28 cellular contexts compared by ENCODE assay signal in genomic region chr4:152308925-152309324, GRCh38.
A peak's percentile ranks its signal among the peaks of the same experiment; 100 is the strongest.
DNase-seq lines count a peak whose midpoint lies in the region; ATAC-seq, FAIRE-seq and TF ChIP-seq lines count a peak whose summit lies in the region.
"Had no signal": no experiment of that assay in that cellular context is flagged by ENCODE, and none has a peak within 500 bp of the region (broad histone marks: within the 10 kb centered on the region; RNA-seq: fewer than 3 reads in every experiment).

No MANE protein-coding gene starts in this region.

- no peak overlapping the region for H3K27ac Mint-ChIP-seq in stimulated activated naive B cell treated with anti-CD40 and anti-IgM and Interleukin-4, amounts not matched to agents 10 μg/mL and 1 μg/mL and 100 μg/mL, for 72 hours
- no peak overlapping the region for H3K27ac Mint-ChIP-seq in CD8-positive, alpha-beta T cell
- H3K27ac Mint-ChIP-seq: activated B cell treated with CpG ODN at 0.5 μM for 24 hours; activated CD8-positive, alpha-beta T cell treated with anti-CD3 and anti-CD28 coated beads for 36 hours; IgD-negative memory B cell; naive thymus-derived CD8-positive, alpha-beta T cell; stimulated activated naive CD8-positive, alpha-beta T cell treated with anti-CD3 and anti-CD28 coated beads, Interleukin-15, amount 100 ng/mL, for 72 hours; T-helper 17 cell had no signal

- H3K4me3 Mint-ChIP-seq in stimulated activated naive B cell treated with anti-CD40 and anti-IgM and Interleukin-4, amounts not matched to agents 10 μg/mL and 1 μg/mL and 100 μg/mL, for 72 hours = no peak overlapping the region
- H3K4me3 Mint-ChIP-seq in CD8-positive, alpha-beta T cell = no peak overlapping the region
- H3K4me3 Mint-ChIP-seq: activated B cell treated with CpG ODN at 0.5 μM for 24 hours; activated CD8-positive, alpha-beta T cell treated with anti-CD3 and anti-CD28 coated beads for 36 hours; naive thymus-derived CD8-positive, alpha-beta T cell; stimulated activated naive CD8-positive, alpha-beta T cell treated with anti-CD3 and anti-CD28 coated beads, Interleukin-15, amount 100 ng/mL, for 72 hours; T-helper 17 cell had no signal

- no peak overlapping the region for H3K27ac ChIP-seq in CD8-positive, alpha-beta T cell (ENCODE audit: low read depth, low read length)
- H3K27ac ChIP-seq: parathyroid adenoma, transverse colon had no signal

- no peaks in the 10 kb centered on the region for H3K4me1 ChIP-seq in CD8-positive, alpha-beta T cell (ENCODE audit: insufficient read depth, low read length)
- H3K4me1 ChIP-seq: parathyroid adenoma, transverse colon had no signal

- ATAC-seq in left colon = peak; percentile 61
- no peak for ATAC-seq in stimulated activated naive B cell treated with anti-CD40 and anti-IgM and Interleukin-4, amounts not matched to agents 10 μg/mL and 1 μg/mL and 100 μg/mL, for 72 hours (replicated peaks)
- no peak for ATAC-seq in CD8-positive, alpha-beta T cell
- ATAC-seq: activated CD8-positive, alpha-beta T cell treated with anti-CD3 and anti-CD28 coated beads for 36 hours; HCT116; naive thymus-derived CD8-positive, alpha-beta T cell; stimulated activated naive CD8-positive, alpha-beta T cell treated with anti-CD3 and anti-CD28 coated beads, Interleukin-15, amount 100 ng/mL, for 72 hours; T-helper 17 cell had no signal

- CTCF ChIA-PET in GM10248 (lab: Yijun Ruan, JAX) = no interaction called here
- CTCF ChIA-PET in CD8-positive, alpha-beta T cell (lab: Charles Lee) = no interaction called here

- peak; percentile 54 for FAIRE-seq in GM19239 (lab: Jason Lieb, UNC)
- FAIRE-seq: frontal cortex, G401.6 had no signal

- H3K27me3 Mint-ChIP-seq in stimulated activated naive B cell treated with anti-CD40 and anti-IgM and Interleukin-4, amounts not matched to agents 10 μg/mL and 1 μg/mL and 100 μg/mL, for 72 hours = no peaks in the 10 kb centered on the region
- no peaks in the 10 kb centered on the region for H3K27me3 Mint-ChIP-seq in CD8-positive, alpha-beta T cell (ENCODE audit: low read depth)
- H3K27me3 Mint-ChIP-seq: activated B cell treated with CpG ODN at 0.5 μM for 24 hours; activated CD8-positive, alpha-beta T cell treated with anti-CD3 and anti-CD28 coated beads for 36 hours; IgD-negative memory B cell; naive thymus-derived CD8-positive, alpha-beta T cell; stimulated activated naive CD8-positive, alpha-beta T cell treated with anti-CD3 and anti-CD28 coated beads, Interleukin-15, amount 100 ng/mL, for 72 hours had no signal

- H3K9me3 ChIP-seq in CD8-positive, alpha-beta T cell (ENCODE audit: low read length) = no peaks in the 10 kb centered on the region
- H3K9me3 ChIP-seq: transverse colon had no signal

- TF ChIP-seq CTCF in GM10248 (IDR thresholded peaks at IDR 0.05; ENCODE audit: control extremely low read depth, extremely low read depth, low read depth, missing control alignments) = no peak
- TF ChIP-seq CTCF in CD8-positive, alpha-beta T cell (IDR thresholded peaks at IDR 0.05) = no peak

- H3K36me3 ChIP-seq in CD8-positive, alpha-beta T cell (ENCODE audit: insufficient read depth, low read length) = no peaks in the 10 kb centered on the region
- H3K36me3 ChIP-seq: transverse colon had no signal

- no peaks in the 10 kb centered on the region for H3K9me3 Mint-ChIP-seq in stimulated activated naive B cell treated with anti-CD40 and anti-IgM and Interleukin-4, amounts not matched to agents 10 μg/mL and 1 μg/mL and 100 μg/mL, for 72 hours
- no peaks in the 10 kb centered on the region for H3K9me3 Mint-ChIP-seq in CD8-positive, alpha-beta T cell
- H3K9me3 Mint-ChIP-seq: activated B cell treated with CpG ODN at 0.5 μM for 24 hours; activated CD8-positive, alpha-beta T cell treated with anti-CD3 and anti-CD28 coated beads for 36 hours; naive thymus-derived CD8-positive, alpha-beta T cell; stimulated activated naive CD8-positive, alpha-beta T cell treated with anti-CD3 and anti-CD28 coated beads, Interleukin-15, amount 100 ng/mL, for 72 hours had no signal

- no peaks in the 10 kb centered on the region for H3K36me3 Mint-ChIP-seq in stimulated activated naive B cell treated with anti-CD40 and anti-IgM and Interleukin-4, amounts not matched to agents 10 μg/mL and 1 μg/mL and 100 μg/mL, for 72 hours
- H3K36me3 Mint-ChIP-seq in CD8-positive, alpha-beta T cell = no peaks in the 10 kb centered on the region
- H3K36me3 Mint-ChIP-seq: IgD-negative memory B cell had no signal

- POLR2A ChIA-PET in GM10248 (lab: Yijun Ruan, JAX) = no interaction called here
- POLR2A ChIA-PET in CD8-positive, alpha-beta T cell (lab: Charles Lee) = no interaction called here

- no peaks in the 10 kb centered on the region for H3K27me3 ChIP-seq in CD8-positive, alpha-beta T cell (ENCODE audit: insufficient read depth, low read length)
- H3K27me3 ChIP-seq: transverse colon had no signal

- DNase-seq in GM19239 (ENCODE audit: insufficient read length, low spot score) = no peak
- peak; percentile 74 for DNase-seq in NCI-H146 treated with DMSO at 0.1 percent for 48 hours (lab: John Stamatoyannopoulos, UW; ENCODE audit: unreplicated experiment)
- peak; percentile 94 for DNase-seq in NCI-H526 treated with DMSO at 0.1 percent for 48 hours (lab: John Stamatoyannopoulos, UW)
- no peak for DNase-seq in left colon
- no peak for DNase-seq in stimulated activated naive B cell treated with anti-CD40 and anti-IgM and Interleukin-4, amounts not matched to agents 10 μg/mL and 1 μg/mL and 100 μg/mL, for 72 hours
- no peak for DNase-seq in GM10248 (ENCODE audit: extremely low spot score)
- no peak for DNase-seq in CD8-positive, alpha-beta T cell
- DNase-seq: activated B cell treated with CpG ODN at 0.5 μM for 24 hours; activated CD8-positive, alpha-beta T cell treated with anti-CD3 and anti-CD28 coated beads for 36 hours; activated naive CD4-positive, alpha-beta T cell treated with anti-CD3 and anti-CD28 coated beads, Interleukin-2, amount 50 U/mL, for 16 hours; activated T-cell treated with anti-CD3 and anti-CD28 coated beads, Interleukin-2, amount 50 U/mL, for 48 hours; AML-193; aorta; cerebellar nuclear complex; erythroblast; MM.1S; naive thymus-derived CD8-positive, alpha-beta T cell; NCI-H226; SIG-M5; stimulated activated CD4-positive, alpha-beta T cell treated with anti-CD3 and anti-CD28 coated beads, Interleukin-2, amount 100 ng/mL, for 24 hours; stimulated activated naive CD8-positive, alpha-beta T cell treated with anti-CD3 and anti-CD28 coated beads, Interleukin-15, amount 100 ng/mL, for 72 hours; T-helper 17 cell; transverse colon had no signal

- H3K4me3 ChIP-seq in CD8-positive, alpha-beta T cell (ENCODE audit: low read depth, low read length) = no peak overlapping the region
- H3K4me3 ChIP-seq: transverse colon had no signal

- H3K4me1 Mint-ChIP-seq in stimulated activated naive B cell treated with anti-CD40 and anti-IgM and Interleukin-4, amounts not matched to agents 10 μg/mL and 1 μg/mL and 100 μg/mL, for 72 hours = no peaks in the 10 kb centered on the region
- no peaks in the 10 kb centered on the region for H3K4me1 Mint-ChIP-seq in CD8-positive, alpha-beta T cell (ENCODE audit: low read depth)
- H3K4me1 Mint-ChIP-seq: stimulated activated naive CD8-positive, alpha-beta T cell treated with anti-CD3 and anti-CD28 coated beads, Interleukin-15, amount 100 ng/mL, for 72 hours; T-helper 17 cell had no signal

- intact Hi-C loops in left colon (cut with DNase I, micrococcal nuclease) = no loop called here
- intact Hi-C loops in CD8-positive, alpha-beta T cell (cut with DNase I, micrococcal nuclease) = no loop called here

Comparison
In these comparisons a context has a peak if more than half of its experiments do, and no peak if none do; other contexts are left out.
1. DNase-seq: peak in NCI-H146 treated with DMSO at 0.1 percent for 48 hours (single experiment) and NCI-H526 treated with DMSO at 0.1 percent for 48 hours (single experiment); none in GM19239 (single experiment), left colon (0 of 2), stimulated activated naive B cell treated with anti-CD40 and anti-IgM and Interleukin-4, amounts not matched to agents 10 μg/mL and 1 μg/mL and 100 μg/mL, for 72 hours (single experiment), GM10248 (single experiment) and CD8-positive, alpha-beta T cell (0 of 7).